Comparison of ENCODE assay signal across 1 cellular context in the genomic region with DNA sequence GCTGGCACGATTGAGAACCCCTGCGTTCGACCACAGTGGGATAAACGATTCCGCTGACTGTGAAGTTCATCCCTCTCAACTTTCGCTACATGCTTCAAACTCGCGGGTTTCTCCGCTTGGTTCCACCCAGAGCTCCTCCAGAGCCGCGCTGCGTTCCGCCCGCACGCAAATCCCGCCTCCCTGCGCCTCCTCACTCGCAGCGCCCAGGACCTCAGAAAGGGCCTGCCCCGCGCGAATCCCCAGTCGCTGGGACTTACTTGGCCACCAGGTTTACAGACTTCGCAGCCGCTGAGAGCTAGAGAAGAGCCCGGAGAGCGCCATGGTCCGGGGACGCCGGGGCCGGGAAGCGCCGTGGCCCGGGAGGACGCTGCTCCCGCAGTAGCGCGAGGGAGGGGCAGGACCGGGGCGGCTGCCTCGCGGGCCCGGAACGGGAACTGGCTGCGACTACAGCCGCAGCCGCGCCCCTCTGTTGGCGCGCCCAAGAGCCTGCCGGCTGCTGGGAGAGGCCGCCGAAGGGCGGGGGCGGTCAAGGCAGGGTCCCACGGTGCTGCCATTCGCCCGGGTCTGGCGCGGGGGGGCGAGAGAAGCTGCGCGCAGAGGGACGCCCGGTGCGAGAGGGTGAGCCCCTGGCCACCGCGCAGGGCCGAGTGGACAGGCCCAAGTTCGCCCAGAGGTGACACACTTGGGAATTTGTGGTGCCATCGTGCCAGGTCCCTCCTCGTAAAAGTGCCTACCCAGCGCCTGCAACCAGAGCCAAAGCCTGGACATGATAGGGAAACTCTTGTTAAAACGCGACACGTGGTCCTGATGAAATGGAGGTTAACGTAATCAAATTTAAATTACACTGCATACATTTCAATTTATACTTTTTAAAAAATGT.
TF ChIP-seq lines count a peak whose summit lies in the region.

A gene with protein sequence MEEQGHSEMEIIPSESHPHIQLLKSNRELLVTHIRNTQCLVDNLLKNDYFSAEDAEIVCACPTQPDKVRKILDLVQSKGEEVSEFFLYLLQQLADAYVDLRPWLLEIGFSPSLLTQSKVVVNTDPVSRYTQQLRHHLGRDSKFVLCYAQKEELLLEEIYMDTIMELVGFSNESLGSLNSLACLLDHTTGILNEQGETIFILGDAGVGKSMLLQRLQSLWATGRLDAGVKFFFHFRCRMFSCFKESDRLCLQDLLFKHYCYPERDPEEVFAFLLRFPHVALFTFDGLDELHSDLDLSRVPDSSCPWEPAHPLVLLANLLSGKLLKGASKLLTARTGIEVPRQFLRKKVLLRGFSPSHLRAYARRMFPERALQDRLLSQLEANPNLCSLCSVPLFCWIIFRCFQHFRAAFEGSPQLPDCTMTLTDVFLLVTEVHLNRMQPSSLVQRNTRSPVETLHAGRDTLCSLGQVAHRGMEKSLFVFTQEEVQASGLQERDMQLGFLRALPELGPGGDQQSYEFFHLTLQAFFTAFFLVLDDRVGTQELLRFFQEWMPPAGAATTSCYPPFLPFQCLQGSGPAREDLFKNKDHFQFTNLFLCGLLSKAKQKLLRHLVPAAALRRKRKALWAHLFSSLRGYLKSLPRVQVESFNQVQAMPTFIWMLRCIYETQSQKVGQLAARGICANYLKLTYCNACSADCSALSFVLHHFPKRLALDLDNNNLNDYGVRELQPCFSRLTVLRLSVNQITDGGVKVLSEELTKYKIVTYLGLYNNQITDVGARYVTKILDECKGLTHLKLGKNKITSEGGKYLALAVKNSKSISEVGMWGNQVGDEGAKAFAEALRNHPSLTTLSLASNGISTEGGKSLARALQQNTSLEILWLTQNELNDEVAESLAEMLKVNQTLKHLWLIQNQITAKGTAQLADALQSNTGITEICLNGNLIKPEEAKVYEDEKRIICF (minus strand): TSS at position 436 of the 880 bp plus-strand sequence. CDS start 21,863 bp downstream, outside the sequence.

TF ChIP-seq in SK-N-SH treated with all-trans-retinoic acid at 6 μM for 48 hours, 23 proteins besides CTCF, POLR2A, EP300 and RAD21 (continued from another document):
- TF ChIP-seq, protein P1, sequence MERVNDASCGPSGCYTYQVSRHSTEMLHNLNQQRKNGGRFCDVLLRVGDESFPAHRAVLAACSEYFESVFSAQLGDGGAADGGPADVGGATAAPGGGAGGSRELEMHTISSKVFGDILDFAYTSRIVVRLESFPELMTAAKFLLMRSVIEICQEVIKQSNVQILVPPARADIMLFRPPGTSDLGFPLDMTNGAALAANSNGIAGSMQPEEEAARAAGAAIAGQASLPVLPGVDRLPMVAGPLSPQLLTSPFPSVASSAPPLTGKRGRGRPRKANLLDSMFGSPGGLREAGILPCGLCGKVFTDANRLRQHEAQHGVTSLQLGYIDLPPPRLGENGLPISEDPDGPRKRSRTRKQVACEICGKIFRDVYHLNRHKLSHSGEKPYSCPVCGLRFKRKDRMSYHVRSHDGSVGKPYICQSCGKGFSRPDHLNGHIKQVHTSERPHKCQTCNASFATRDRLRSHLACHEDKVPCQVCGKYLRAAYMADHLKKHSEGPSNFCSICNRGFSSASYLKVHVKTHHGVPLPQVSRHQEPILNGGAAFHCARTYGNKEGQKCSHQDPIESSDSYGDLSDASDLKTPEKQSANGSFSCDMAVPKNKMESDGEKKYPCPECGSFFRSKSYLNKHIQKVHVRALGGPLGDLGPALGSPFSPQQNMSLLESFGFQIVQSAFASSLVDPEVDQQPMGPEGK (CRISPR knock-in tag; IDR thresholded peaks at IDR 0.05; ENCODE audit: borderline replicate concordance) = no peak
- no peak for TF ChIP-seq RARB (CRISPR knock-in tag; IDR thresholded peaks at IDR 0.05)
- no peak for TF ChIP-seq TOX (CRISPR knock-in tag; IDR thresholded peaks at IDR 0.05; ENCODE audit: borderline replicate concordance)
- TF ChIP-seq, protein P2, sequence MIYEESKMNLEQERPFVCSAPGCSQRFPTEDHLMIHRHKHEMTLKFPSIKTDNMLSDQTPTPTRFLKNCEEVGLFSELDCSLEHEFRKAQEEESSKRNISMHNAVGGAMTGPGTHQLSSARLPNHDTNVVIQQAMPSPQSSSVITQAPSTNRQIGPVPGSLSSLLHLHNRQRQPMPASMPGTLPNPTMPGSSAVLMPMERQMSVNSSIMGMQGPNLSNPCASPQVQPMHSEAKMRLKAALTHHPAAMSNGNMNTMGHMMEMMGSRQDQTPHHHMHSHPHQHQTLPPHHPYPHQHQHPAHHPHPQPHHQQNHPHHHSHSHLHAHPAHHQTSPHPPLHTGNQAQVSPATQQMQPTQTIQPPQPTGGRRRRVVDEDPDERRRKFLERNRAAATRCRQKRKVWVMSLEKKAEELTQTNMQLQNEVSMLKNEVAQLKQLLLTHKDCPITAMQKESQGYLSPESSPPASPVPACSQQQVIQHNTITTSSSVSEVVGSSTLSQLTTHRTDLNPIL (CRISPR knock-in tag; IDR thresholded peaks at IDR 0.05; ENCODE audit: low read depth) = no peak
- TF ChIP-seq ZFP30 (CRISPR knock-in tag; IDR thresholded peaks at IDR 0.05) = no peak
- TF ChIP-seq PPARA (CRISPR knock-in tag; IDR thresholded peaks at IDR 0.05; ENCODE audit: borderline replicate concordance) = no peak
- no peak for TF ChIP-seq CSDC2 (CRISPR knock-in tag; IDR thresholded peaks at IDR 0.05)
- no peak for TF ChIP-seq ZNF8 (CRISPR knock-in tag; IDR thresholded peaks at IDR 0.05)
- TF ChIP-seq, protein P3, sequence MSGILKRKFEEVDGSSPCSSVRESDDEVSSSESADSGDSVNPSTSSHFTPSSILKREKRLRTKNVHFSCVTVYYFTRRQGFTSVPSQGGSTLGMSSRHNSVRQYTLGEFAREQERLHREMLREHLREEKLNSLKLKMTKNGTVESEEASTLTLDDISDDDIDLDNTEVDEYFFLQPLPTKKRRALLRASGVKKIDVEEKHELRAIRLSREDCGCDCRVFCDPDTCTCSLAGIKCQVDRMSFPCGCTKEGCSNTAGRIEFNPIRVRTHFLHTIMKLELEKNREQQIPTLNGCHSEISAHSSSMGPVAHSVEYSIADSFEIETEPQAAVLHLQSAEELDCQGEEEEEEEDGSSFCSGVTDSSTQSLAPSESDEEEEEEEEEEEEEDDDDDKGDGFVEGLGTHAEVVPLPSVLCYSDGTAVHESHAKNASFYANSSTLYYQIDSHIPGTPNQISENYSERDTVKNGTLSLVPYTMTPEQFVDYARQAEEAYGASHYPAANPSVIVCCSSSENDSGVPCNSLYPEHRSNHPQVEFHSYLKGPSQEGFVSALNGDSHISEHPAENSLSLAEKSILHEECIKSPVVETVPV (CRISPR knock-in tag; IDR thresholded peaks at IDR 0.05) = no peak
- no peak for TF ChIP-seq ESRRG (CRISPR knock-in tag; IDR thresholded peaks at IDR 0.05)
- no peak for TF ChIP-seq TCF4 (CRISPR knock-in tag; IDR thresholded peaks at IDR 0.05; ENCODE audit: borderline replicate concordance)
- peak; percentile 23; the same call in 1 of the 2 replicates for TF ChIP-seq GLIS3 (CRISPR knock-in tag; IDR thresholded peaks at IDR 0.05)
- TF ChIP-seq, protein P4, sequence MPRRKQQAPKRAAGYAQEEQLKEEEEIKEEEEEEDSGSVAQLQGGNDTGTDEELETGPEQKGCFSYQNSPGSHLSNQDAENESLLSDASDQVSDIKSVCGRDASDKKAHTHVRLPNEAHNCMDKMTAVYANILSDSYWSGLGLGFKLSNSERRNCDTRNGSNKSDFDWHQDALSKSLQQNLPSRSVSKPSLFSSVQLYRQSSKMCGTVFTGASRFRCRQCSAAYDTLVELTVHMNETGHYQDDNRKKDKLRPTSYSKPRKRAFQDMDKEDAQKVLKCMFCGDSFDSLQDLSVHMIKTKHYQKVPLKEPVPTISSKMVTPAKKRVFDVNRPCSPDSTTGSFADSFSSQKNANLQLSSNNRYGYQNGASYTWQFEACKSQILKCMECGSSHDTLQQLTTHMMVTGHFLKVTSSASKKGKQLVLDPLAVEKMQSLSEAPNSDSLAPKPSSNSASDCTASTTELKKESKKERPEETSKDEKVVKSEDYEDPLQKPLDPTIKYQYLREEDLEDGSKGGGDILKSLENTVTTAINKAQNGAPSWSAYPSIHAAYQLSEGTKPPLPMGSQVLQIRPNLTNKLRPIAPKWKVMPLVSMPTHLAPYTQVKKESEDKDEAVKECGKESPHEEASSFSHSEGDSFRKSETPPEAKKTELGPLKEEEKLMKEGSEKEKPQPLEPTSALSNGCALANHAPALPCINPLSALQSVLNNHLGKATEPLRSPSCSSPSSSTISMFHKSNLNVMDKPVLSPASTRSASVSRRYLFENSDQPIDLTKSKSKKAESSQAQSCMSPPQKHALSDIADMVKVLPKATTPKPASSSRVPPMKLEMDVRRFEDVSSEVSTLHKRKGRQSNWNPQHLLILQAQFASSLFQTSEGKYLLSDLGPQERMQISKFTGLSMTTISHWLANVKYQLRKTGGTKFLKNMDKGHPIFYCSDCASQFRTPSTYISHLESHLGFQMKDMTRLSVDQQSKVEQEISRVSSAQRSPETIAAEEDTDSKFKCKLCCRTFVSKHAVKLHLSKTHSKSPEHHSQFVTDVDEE (CRISPR knock-in tag; IDR thresholded peaks at IDR 0.05) = peak; percentile 63
- TF ChIP-seq ZC3H10 (CRISPR knock-in tag; IDR thresholded peaks at IDR 0.05) = no peak
- TF ChIP-seq SNAI2 (CRISPR knock-in tag; IDR thresholded peaks at IDR 0.05) = no peak
